23 cellular contexts compared by ENCODE assay signal in genomic region chr3:6113338-6113737, GRCh38.
A peak's percentile ranks its signal among the peaks of the same experiment; 100 is the strongest.
DNase-seq lines count a peak whose midpoint lies in the region; ATAC-seq, FAIRE-seq and TF ChIP-seq lines count a peak whose summit lies in the region.
"Had no signal": no experiment of that assay in that cellular context is flagged by ENCODE, and none has a peak within 500 bp of the region (broad histone marks: within the 10 kb centered on the region; RNA-seq: fewer than 3 reads in every experiment).

No MANE protein-coding gene starts in this region.

- H3K4me1 ChIP-seq in astrocyte (ENCODE audit: insufficient read depth, low read length) = no peaks in the 10 kb centered on the region
- H3K4me1 ChIP-seq in body of pancreas = peaks cover 11% of the 10 kb centered on the region
- H3K4me1 ChIP-seq: BE2C, BLaER1, Caco-2 had no signal

- no peaks in the 10 kb centered on the region for H3K4me1 Mint-ChIP-seq in astrocyte (ENCODE audit: low read depth, unreplicated experiment)
- H3K4me1 Mint-ChIP-seq: CD14-positive monocyte; CD4-positive, CD25-positive, alpha-beta regulatory T cell had no signal

- TF ChIP-seq CTCF in astrocyte (IDR thresholded peaks at IDR 0.05; ENCODE audit: insufficient read depth, low read depth, low read length) = no peak
- no peak for TF ChIP-seq CTCF in body of pancreas (IDR thresholded peaks at IDR 0.05)

- no peak overlapping the region for H3K27ac ChIP-seq in astrocyte (ENCODE audit: low read depth, low read length)
- H3K27ac ChIP-seq in body of pancreas = no peak overlapping the region
- H3K27ac ChIP-seq: BLaER1 had no signal

- WGBS in body of pancreas, 2 donors = 26 to 31% methylated on average over 2 of the region's 2 CpGs

- intact Hi-C loops in body of pancreas (cut with DNase I) = no loop called here
- intact Hi-C loops in sciatic nerve (cut with DNase I) = no loop called here

- no peak overlapping the region for H3K27ac Mint-ChIP-seq in astrocyte (ENCODE audit: unreplicated experiment)
- H3K27ac Mint-ChIP-seq: CD14-positive monocyte; CD4-positive, CD25-positive, alpha-beta regulatory T cell; CD8-positive, alpha-beta T cell had no signal

- H3K36me3 ChIP-seq in astrocyte (ENCODE audit: insufficient read depth, low read length) (no peaks in the 10 kb centered on the region), body of pancreas (replicated peaks in 1 of 2; ENCODE audit: insufficient read depth in 1 of 2, low read depth in 2 of 2) (no peaks in the 10 kb centered on the region)
- H3K36me3 ChIP-seq: BE2C, BLaER1 had no signal

- no peak for TF ChIP-seq POLR2A in body of pancreas (IDR thresholded peaks at IDR 0.05)

- H3K36me3 Mint-ChIP-seq in astrocyte (ENCODE audit: low read depth, unreplicated experiment) = no peaks in the 10 kb centered on the region
- H3K36me3 Mint-ChIP-seq: CD14-positive monocyte; CD4-positive, CD25-positive, alpha-beta regulatory T cell; CD8-positive, alpha-beta T cell had no signal

- no peak overlapping the region for H2AFZ ChIP-seq in astrocyte (ENCODE audit: low read depth, low read length)

- H3K27me3 ChIP-seq in astrocyte (ENCODE audit: insufficient read depth, low read length) (no peaks in the 10 kb centered on the region), body of pancreas (no peaks in the 10 kb centered on the region)
- H3K27me3 ChIP-seq: BE2C, BLaER1 had no signal

- no peaks in the 10 kb centered on the region for H3K27me3 Mint-ChIP-seq in astrocyte (ENCODE audit: low read depth, unreplicated experiment)
- H3K27me3 Mint-ChIP-seq: CD4-positive, CD25-positive, alpha-beta regulatory T cell had no signal

- H3K9ac ChIP-seq in astrocyte (ENCODE audit: low read length) = no peak overlapping the region
- H3K9ac ChIP-seq: BLaER1 had no signal

- H3K79me2 ChIP-seq in astrocyte (ENCODE audit: insufficient read depth, low read length) = no peaks in the 10 kb centered on the region

- H3K4me2 ChIP-seq in astrocyte (ENCODE audit: low read length) = no peak overlapping the region
- H3K4me2 ChIP-seq: BLaER1 had no signal

- ATAC-seq in body of pancreas (peak; percentile 42), sciatic nerve (peak; percentile 36), GM21526 (IDR thresholded peaks at IDR 0.05; ENCODE audit: low FRiP score, unreplicated experiment) (no peak), GM18511 (IDR thresholded peaks at IDR 0.05; ENCODE audit: unreplicated experiment) (no peak)
- ATAC-seq: CD8-positive, alpha-beta T cell had no signal

- FAIRE-seq in astrocyte (lab: Jason Lieb, UNC) = no peak
- FAIRE-seq: A204.1, D721Med, G401.6, GM12891 had no signal

- DNase-seq in astrocyte (ENCODE audit: low read depth) (peak; percentile 5), astrocyte of the hippocampus (ENCODE audit: low read depth, low spot score) (peak; percentile 26), body of pancreas (peak in 1 of 4 donors; percentile 15), sciatic nerve (ENCODE audit: low spot score) (no peak), NCI-H2196 treated with DMSO at 0.1 percent for 48 hours (lab: John Stamatoyannopoulos, UW; ENCODE audit: unreplicated experiment) (no peak)
- DNase-seq: 8988T; ACHN; BE2C; C1 segment of cervical spinal cord; Caco-2; Calu3; CD4-positive, CD25-positive, alpha-beta regulatory T cell; CD8-positive, alpha-beta T cell; DMS79 treated with DMSO at 0.1 percent for 48 hours; GF-D8 had no signal

- H3K9me3 ChIP-seq in astrocyte (ENCODE audit: insufficient read depth, low read depth, low read length) = no peaks in the 10 kb centered on the region
- no peaks in the 10 kb centered on the region for H3K9me3 ChIP-seq in body of pancreas
- H3K9me3 ChIP-seq: BE2C, BLaER1, Caco-2 had no signal

- no peak overlapping the region for H3K4me3 Mint-ChIP-seq in astrocyte (ENCODE audit: unreplicated experiment)
- H3K4me3 Mint-ChIP-seq: CD14-positive monocyte; CD4-positive, CD25-positive, alpha-beta regulatory T cell; CD8-positive, alpha-beta T cell had no signal

- H3K4me3 ChIP-seq in astrocyte (ENCODE audit: insufficient read depth, low read depth, low read length) = no peak overlapping the region
- H3K4me3 ChIP-seq in body of pancreas = no peak overlapping the region
- H3K4me3 ChIP-seq: BLaER1 had no signal

- H4K20me1 ChIP-seq in astrocyte (ENCODE audit: insufficient read depth, low read length) = no peaks in the 10 kb centered on the region
- H4K20me1 ChIP-seq: BLaER1 had no signal

- H3K9me3 Mint-ChIP-seq in astrocyte (ENCODE audit: unreplicated experiment) = no peaks in the 10 kb centered on the region
- H3K9me3 Mint-ChIP-seq: CD8-positive, alpha-beta T cell had no signal

Comparison
In these comparisons a context has a peak if more than half of its experiments do, and no peak if none do; other contexts are left out.
1. DNase-seq: peak in astrocyte (single experiment) and astrocyte of the hippocampus (single experiment); none in sciatic nerve (single experiment) and NCI-H2196 treated with DMSO at 0.1 percent for 48 hours (single experiment).
2. ATAC-seq: peak in body of pancreas (single experiment) and sciatic nerve (single experiment); none in GM21526 (single experiment) and GM18511 (single experiment).